In genomic region chr7:127021019-127021738, GRCh38 we compare ENCODE assay signal across 13 cellular contexts.
DNase-seq lines count a peak whose midpoint lies in the region; ATAC-seq and TF ChIP-seq lines count a peak whose summit lies in the region.
"Had no signal": no experiment of that assay in that cellular context is flagged by ENCODE, and none has a peak within 500 bp of the region (broad histone marks: within the 10 kb centered on the region; RNA-seq: fewer than 3 reads in every experiment).

No MANE protein-coding gene starts in this region.

- H3K4me3 ChIP-seq in epithelial cell of esophagus (ENCODE audit: low read length) (no peak overlapping the region), mucosa of descending colon (no peak overlapping the region), WERI-Rb-1 (ENCODE audit: low read depth, low read length) (no peak overlapping the region), GM23248 (no peak overlapping the region)
- H3K4me3 ChIP-seq: BLaER1, HAP-1 had no signal

- no peak overlapping the region for H2AFZ ChIP-seq in GM23248

- in situ Hi-C loops in GM23248 (cut with MboI), result no loop called here

- no peaks in the 10 kb centered on the region for H3F3A ChIP-seq in GM23248 (ENCODE audit: insufficient read depth)

- H3K36me3 ChIP-seq in mucosa of descending colon (ENCODE audit: low read depth) (no peaks in the 10 kb centered on the region), WERI-Rb-1 (no peaks in the 10 kb centered on the region), GM23248 (ENCODE audit: low read depth) (no peaks in the 10 kb centered on the region)
- H3K36me3 ChIP-seq: BLaER1, HAP-1 had no signal

- peak; percentile 91 for ATAC-seq in mucosa of descending colon
- ATAC-seq: CD8-positive, alpha-beta T cell had no signal

- H3K27ac ChIP-seq in WERI-Rb-1 (no peak overlapping the region), GM23248 (no peak overlapping the region)
- H3K27ac ChIP-seq: 22Rv1, BLaER1, HL-60 had no signal

- no peaks in the 10 kb centered on the region for H3K9me2 ChIP-seq in GM23248 (ENCODE audit: insufficient read depth)

- no peaks in the 10 kb centered on the region for H3K79me2 ChIP-seq in GM23248 (ENCODE audit: insufficient read depth)

- no peaks in the 10 kb centered on the region for H3K27me3 ChIP-seq in WERI-Rb-1 (ENCODE audit: insufficient read depth, low read depth, severe bottlenecking)
- H3K27me3 ChIP-seq in GM23248 (replicated peaks; ENCODE audit: insufficient read depth), result no peaks in the 10 kb centered on the region
- H3K27me3 ChIP-seq: BLaER1 had no signal

- H3K9me3 ChIP-seq in mucosa of descending colon, result no peaks in the 10 kb centered on the region
- H3K9me3 ChIP-seq in WERI-Rb-1 (ENCODE audit: severe bottlenecking), result no peaks in the 10 kb centered on the region
- H3K9me3 ChIP-seq in GM23248 (ENCODE audit: low read depth), result no peaks in the 10 kb centered on the region
- H3K9me3 ChIP-seq: BLaER1, HAP-1 had no signal

- H3K4me2 ChIP-seq in GM23248 (ENCODE audit: unreplicated experiment), result no peak overlapping the region
- H3K4me2 ChIP-seq: BLaER1 had no signal

- H3K9ac ChIP-seq in GM23248, result no peak overlapping the region
- H3K9ac ChIP-seq: BLaER1 had no signal

- H3K4me1 ChIP-seq in mucosa of descending colon (ENCODE audit: low read depth) (no peaks in the 10 kb centered on the region), GM23248 (ENCODE audit: insufficient read depth) (no peaks in the 10 kb centered on the region)
- H3K4me1 ChIP-seq: BLaER1, HAP-1 had no signal

- intact Hi-C loops in mucosa of descending colon (cut with DNase I, micrococcal nuclease), result no loop called here

- TF ChIP-seq CTCF in epithelial cell of esophagus (IDR thresholded peaks at IDR 0.05; ENCODE audit: insufficient read depth, low read depth, low read length, missing control alignments), result no peak
- TF ChIP-seq CTCF in mucosa of descending colon (IDR thresholded peaks at IDR 0.05), result no peak
- TF ChIP-seq CTCF in WERI-Rb-1 (IDR thresholded peaks at IDR 0.05; ENCODE audit: low read depth, low read length), result no peak

- no peaks in the 10 kb centered on the region for H4K20me1 ChIP-seq in GM23248 (ENCODE audit: insufficient read depth)
- H4K20me1 ChIP-seq: BLaER1 had no signal

- DNase-seq in DMS53 (lab: John Stamatoyannopoulos, UW) (peak; percentile 15), DMS53 treated with DMSO at 0.1 percent for 48 hours (lab: John Stamatoyannopoulos, UW; ENCODE audit: unreplicated experiment) (no peak), epithelial cell of esophagus (ENCODE audit: low read depth) (peak; percentile 2), mucosa of descending colon (peak in 1 of 3 donors; percentile 29), WERI-Rb-1 (no peak), cerebellar cortex (ENCODE audit: low spot score) (no peak), GM23248 (no peak)
- DNase-seq: Calu3; CD8-positive, alpha-beta T cell had no signal

Comparison
In these comparisons a context has a peak if more than half of its experiments do, and no peak if none do; other contexts are left out.
1. DNase-seq: peak in DMS53 (single experiment) and epithelial cell of esophagus (single experiment); none in DMS53 treated with DMSO at 0.1 percent for 48 hours (single experiment), WERI-Rb-1 (single experiment), cerebellar cortex (single experiment) and GM23248 (single experiment).